2 cellular contexts compared by ENCODE assay signal in the genomic region with DNA sequence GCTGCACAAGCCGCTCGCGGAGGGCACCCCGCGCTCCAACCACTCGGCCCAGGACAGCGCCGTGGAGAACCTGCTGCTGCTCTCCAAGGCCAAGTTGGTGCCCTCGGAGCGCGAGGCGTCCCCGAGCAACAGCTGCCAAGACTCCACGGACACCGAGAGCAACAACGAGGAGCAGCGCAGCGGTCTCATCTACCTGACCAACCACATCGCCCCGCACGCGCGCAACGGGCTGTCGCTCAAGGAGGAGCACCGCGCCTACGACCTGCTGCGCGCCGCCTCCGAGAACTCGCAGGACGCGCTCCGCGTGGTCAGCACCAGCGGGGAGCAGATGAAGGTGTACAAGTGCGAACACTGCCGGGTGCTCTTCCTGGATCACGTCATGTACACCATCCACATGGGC.
TF ChIP-seq lines count a peak whose summit lies in the region.

No MANE protein-coding gene starts in this region.

TF ChIP-seq in GM23338, 12 proteins besides CTCF, POLR2A, EP300 and RAD21 (continued from another document):
- TF ChIP-seq ZNF462 (CRISPR knock-in tag; IDR thresholded peaks at IDR 0.05): no peak
TF ChIP-seq in GM23338: peak in this region for 0.

TF ChIP-seq in endothelial cell of umbilical vein, 7 proteins besides CTCF, POLR2A, EP300 and RAD21 (continued from another document):
- TF ChIP-seq, protein P1, sequence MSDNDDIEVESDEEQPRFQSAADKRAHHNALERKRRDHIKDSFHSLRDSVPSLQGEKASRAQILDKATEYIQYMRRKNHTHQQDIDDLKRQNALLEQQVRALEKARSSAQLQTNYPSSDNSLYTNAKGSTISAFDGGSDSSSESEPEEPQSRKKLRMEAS (IDR thresholded peaks at IDR 0.05; ENCODE audit: insufficient read depth, insufficient read length): no peak
- peak; percentile 44 for TF ChIP-seq EZH2 (IDR thresholded peaks at IDR 0.05; ENCODE audit: borderline replicate concordance, low read depth, low read length, severe bottlenecking)
